Comparison of ENCODE assay signal across 9 cellular contexts in the genomic region with DNA sequence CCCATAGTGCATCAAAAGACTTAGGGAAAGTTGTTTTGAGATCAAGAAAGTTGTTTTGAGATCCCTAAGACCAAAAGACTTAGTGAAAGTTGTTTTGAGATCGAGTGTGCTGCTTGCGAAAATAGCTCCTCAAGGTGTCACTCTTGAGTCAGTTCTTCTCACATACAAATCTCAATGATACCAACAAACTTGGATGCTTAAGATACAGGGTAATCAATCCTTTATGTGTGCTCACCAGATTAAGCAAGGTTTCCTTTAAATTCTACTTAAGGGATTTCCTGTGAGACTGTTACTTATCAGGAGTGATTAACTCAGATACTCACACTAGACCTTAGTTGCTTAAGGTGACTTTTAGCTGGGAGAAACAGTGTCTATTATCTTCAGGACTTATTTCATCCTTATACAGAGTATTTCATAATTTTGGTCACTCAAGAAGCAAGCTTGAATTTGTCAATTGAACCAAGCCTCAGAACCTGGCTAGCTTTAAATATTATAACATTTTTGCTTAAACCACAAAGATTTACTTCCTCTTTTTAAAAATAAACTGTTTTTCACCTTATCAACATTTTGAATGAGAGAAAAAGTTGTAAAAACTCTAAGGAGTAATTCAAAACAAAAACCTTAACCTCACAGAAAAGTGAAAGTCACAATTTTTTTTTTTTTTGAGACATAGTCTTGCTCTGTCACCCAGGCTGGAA. TPM values are rescaled to one million over a fixed set of nuclear protein-coding genes. Genes with fewer than 3 reads are reported as not detected.
DNase-seq lines count a peak whose midpoint lies in the region; ATAC-seq and TF ChIP-seq lines count a peak whose summit lies in the region.
"Had no signal": no experiment of that assay in that cellular context is flagged by ENCODE, and none has a peak within 500 bp of the region (broad histone marks: within the 10 kb centered on the region; RNA-seq: fewer than 3 reads in every experiment).

No MANE protein-coding gene starts in this region.

- no peak overlapping the region for H2AFZ ChIP-seq in OCI-LY3 (ENCODE audit: low read depth, low read length)

- H3K4me1 ChIP-seq in OCI-LY3 (ENCODE audit: low read length) (peaks cover 24% of the 10 kb centered on the region), testis (no peaks in the 10 kb centered on the region)

- no peak for TF ChIP-seq POLR2A in testis (IDR thresholded peaks at IDR 0.05)

- H3K27me3 Mint-ChIP-seq in CD14-positive monocyte (ENCODE audit: low read depth in 3 of 3), result peaks cover 0 to 4% (median 0%) of the 10 kb centered on the region in 3 donors

- H3K79me2 ChIP-seq in OCI-LY3 (ENCODE audit: low read length), result no peaks in the 10 kb centered on the region

- peak; percentile 64 for ATAC-seq in left colon

- H3K4me3 Mint-ChIP-seq in CD14-positive monocyte, result peak overlapping the region; percentile 62 to 63
- H3K4me3 Mint-ChIP-seq: T-helper 1 cell treated with Interleukin-12 subunit alpha and Interleukin-12 subunit beta and Interleukin-4 antibody, amounts not matched to agents 30 μg/mL and 1 μg/mL, for 36 hours had no signal

- H3K27ac ChIP-seq in OCI-LY3 (ENCODE audit: low read length) (peak overlapping the region; percentile 82), brain microvascular endothelial cell (no peak overlapping the region), testis (no peak overlapping the region)

- no peaks in the 10 kb centered on the region for H4K20me1 ChIP-seq in OCI-LY3 (ENCODE audit: insufficient read depth, low read length)

- H3K4me3 ChIP-seq in OCI-LY3 (ENCODE audit: low read length) (peak overlapping the region; percentile 66), brain microvascular endothelial cell (ENCODE audit: low read depth, low read length) (no peak overlapping the region), testis (no peak overlapping the region)

- peak; percentile 74 for TF ChIP-seq CTCF in CD14-positive monocyte (IDR thresholded peaks at IDR 0.05)
- TF ChIP-seq CTCF in GM13977 (IDR thresholded peaks at IDR 0.05; ENCODE audit: extremely low read depth, insufficient read depth, missing control alignments), result peak; percentile 66
- peak; percentile 74 for TF ChIP-seq CTCF in OCI-LY3 (IDR thresholded peaks at IDR 0.05; ENCODE audit: low read depth, low read length)
- peak; percentile 74 for TF ChIP-seq CTCF in brain microvascular endothelial cell (IDR thresholded peaks at IDR 0.05; ENCODE audit: low read depth, low read length, missing control alignments)
- TF ChIP-seq CTCF in testis (IDR thresholded peaks at IDR 0.05), result peak; percentile 27 to 69 (median 35)

- H3K4me2 ChIP-seq in OCI-LY3 (ENCODE audit: low read length), result peak overlapping the region; percentile 84

- no peaks in the 10 kb centered on the region for H3K9me3 ChIP-seq in OCI-LY3 (ENCODE audit: insufficient read depth, low read length)
- no peaks in the 10 kb centered on the region for H3K9me3 ChIP-seq in testis

- peak overlapping the region; percentile 74 to 93 (median 89) for H3K27ac Mint-ChIP-seq in CD14-positive monocyte
- H3K27ac Mint-ChIP-seq: T-helper 1 cell treated with Interleukin-12 subunit alpha and Interleukin-12 subunit beta and Interleukin-4 antibody, amounts not matched to agents 30 μg/mL and 1 μg/mL, for 36 hours had no signal

- H3K4me1 Mint-ChIP-seq in CD14-positive monocyte, result peaks cover 28% of the 10 kb centered on the region

- H3K36me3 Mint-ChIP-seq in CD14-positive monocyte, result no peaks in the 10 kb centered on the region

- no peak for DNase-seq in CD14-positive monocyte (ENCODE audit: low spot score)
- DNase-seq in GM13977 (ENCODE audit: low spot score), result peak; percentile 42
- DNase-seq in HT-29 (ENCODE audit: low spot score), result peak; percentile 67
- peak; percentile 46 for DNase-seq in brain microvascular endothelial cell
- DNase-seq in left colon, result no peak
- DNase-seq in testis, result peak; percentile 42
- DNase-seq in AG08396 (ENCODE audit: low spot score), result no peak

- no peaks in the 10 kb centered on the region for H3K36me3 ChIP-seq in OCI-LY3 (replicated peaks; ENCODE audit: low read depth, low read length)
- no peaks in the 10 kb centered on the region for H3K36me3 ChIP-seq in brain microvascular endothelial cell (replicated peaks)
- no peaks in the 10 kb centered on the region for H3K36me3 ChIP-seq in testis (ENCODE audit: low read depth, missing control alignments)

- peak overlapping the region; percentile 54; the same call in 1 of the 2 replicates for H3K9ac ChIP-seq in OCI-LY3 (ENCODE audit: low read length)

- H3K27me3 ChIP-seq in OCI-LY3 (ENCODE audit: low read depth, low read length), result 0 out of 2 replicates have a peak, but pooled peaks cover 3% of the 10 kb centered on the region
- no peaks in the 10 kb centered on the region for H3K27me3 ChIP-seq in brain microvascular endothelial cell (replicated peaks)
- H3K27me3 ChIP-seq in testis, result no peaks in the 10 kb centered on the region

- H3K9me3 Mint-ChIP-seq in CD14-positive monocyte, result no peaks in the 10 kb centered on the region
- H3K9me3 Mint-ChIP-seq: T-helper 1 cell treated with Interleukin-12 subunit alpha and Interleukin-12 subunit beta and Interleukin-4 antibody, amounts not matched to agents 30 μg/mL and 1 μg/mL, for 36 hours had no signal

- WGBS in testis, 2 donors, result 16 to 28% methylated on average over 2 of the region's 2 CpGs

- intact Hi-C loops in CD14-positive monocyte (cut with micrococcal nuclease), result loop anchor here in 1 of 2 donors (10.0 kb wide), 1 partner anchor 162 kb away; the partner anchor contains the start of gene COL9A2
- intact Hi-C loops in left colon (cut with DNase I, micrococcal nuclease), result no loop called here
- intact Hi-C loops in testis (cut with DNase I; ENCODE audit: low total_unique reads), result no loop called here

- in situ Hi-C loops in GM13977 (cut with MboI; ENCODE audit: low pct_unique_long_range_greater_than_20kb, low sequenced_read_pairs, unreplicated experiment), result no loop called here
- in situ Hi-C loops in brain microvascular endothelial cell (cut with HindIII; ENCODE audit: low pct_ligation_motif_present, low sequenced_read_pairs), result no loop called here

RNA-seq across cellular contexts. Expression of gene RLF, which starts 8.0 kb away (rescaled TPM):
- 1 to 10 TPM; 3.0 to 6.2 TPM for polyA plus RNA-seq in CD14-positive monocyte
- total RNA-seq in HT-29 (2014; rRNA removed; shearing (Covaris generic)), result 4.9 and 5.0 TPM in 2 replicates
- 10 to 100 TPM in 1 of 2 donors, 1 to 10 TPM in 1; 9.5 to 14.7 TPM for total RNA-seq in left colon
- total RNA-seq in testis, result 10 to 100 TPM; 27.2 to 28.4 TPM
- 16.4 TPM for polyA plus RNA-seq in testis (ENCODE audit: insufficient read depth, low read depth, low replicate concordance)

RNA-seq across cellular contexts. Expression of gene PPT1, which starts 56.2 kb away (rescaled TPM):
- polyA plus RNA-seq in CD14-positive monocyte (1,000 to 10,000 TPM in 1 of 2 donors, 100 to 1,000 TPM in 1; 658 to 1,143 TPM), testis (ENCODE audit: insufficient read depth, low read depth, low replicate concordance) (112 TPM)
- total RNA-seq in HT-29 (2014; rRNA removed; shearing (Covaris generic)), result 56.2 and 67.0 TPM in 2 replicates
- total RNA-seq in left colon (10 to 100 TPM; 17.5 to 28.6 TPM), testis (10 to 100 TPM; 67.0 to 82.9 TPM)

Comparison
In these comparisons a context has a peak if more than half of its experiments do, and no peak if none do; other contexts are left out.
1. DNase-seq: peak in GM13977 (single experiment), HT-29 (single experiment), brain microvascular endothelial cell (single experiment) and testis (single experiment); none in CD14-positive monocyte (single experiment), left colon (0 of 2) and AG08396 (single experiment).
2. Peak in every context shown above with its lines, with median percentiles within 50 percentile points of each other: CTCF ChIP-seq.